1 cellular context compared by ENCODE assay signal in the genomic region with DNA sequence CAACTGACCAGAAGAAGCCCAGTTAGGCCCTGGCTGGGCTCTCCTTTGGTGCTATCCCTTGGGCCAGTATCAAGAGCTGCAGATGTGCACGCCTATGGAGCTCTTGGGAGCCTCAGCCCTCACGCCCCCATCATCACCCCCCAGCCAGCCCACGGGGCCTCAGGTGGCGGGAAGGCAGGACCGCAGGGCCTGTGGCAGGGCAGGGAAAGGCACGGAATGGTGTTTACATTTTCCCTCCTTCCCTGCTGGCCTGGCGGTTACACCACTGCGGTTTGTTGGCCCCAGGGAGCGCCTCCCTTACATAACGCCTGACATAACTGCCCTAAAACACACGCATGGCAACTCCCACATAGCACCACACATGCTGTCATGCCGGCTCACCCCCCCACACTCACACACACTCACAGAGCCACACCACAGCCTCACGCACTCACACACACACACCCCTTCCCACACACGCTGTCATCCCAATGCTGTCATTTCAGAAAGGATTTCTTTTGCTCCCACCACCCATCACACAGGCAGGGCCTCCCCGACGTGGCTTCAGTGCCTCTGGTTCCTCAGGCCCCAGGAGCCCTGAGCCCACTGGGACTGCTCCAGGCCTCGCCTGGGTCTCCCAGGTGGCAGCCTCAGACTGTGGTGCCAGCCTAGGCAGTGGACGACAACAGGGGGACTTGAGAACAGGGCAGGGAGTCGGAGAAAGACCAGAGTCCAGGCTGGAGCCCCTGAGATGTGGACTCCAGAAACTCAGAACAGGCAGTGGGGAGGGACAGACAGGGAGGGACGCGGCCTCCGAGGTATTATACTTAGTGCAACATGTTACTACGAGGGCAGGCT.
TF ChIP-seq lines count a peak whose summit lies in the region.

No MANE protein-coding gene starts in this region.

TF ChIP-seq in HepG2, 621 proteins besides CTCF, POLR2A, EP300 and RAD21 (continued from another document and continues in another):
- TF ChIP-seq, protein P1, sequence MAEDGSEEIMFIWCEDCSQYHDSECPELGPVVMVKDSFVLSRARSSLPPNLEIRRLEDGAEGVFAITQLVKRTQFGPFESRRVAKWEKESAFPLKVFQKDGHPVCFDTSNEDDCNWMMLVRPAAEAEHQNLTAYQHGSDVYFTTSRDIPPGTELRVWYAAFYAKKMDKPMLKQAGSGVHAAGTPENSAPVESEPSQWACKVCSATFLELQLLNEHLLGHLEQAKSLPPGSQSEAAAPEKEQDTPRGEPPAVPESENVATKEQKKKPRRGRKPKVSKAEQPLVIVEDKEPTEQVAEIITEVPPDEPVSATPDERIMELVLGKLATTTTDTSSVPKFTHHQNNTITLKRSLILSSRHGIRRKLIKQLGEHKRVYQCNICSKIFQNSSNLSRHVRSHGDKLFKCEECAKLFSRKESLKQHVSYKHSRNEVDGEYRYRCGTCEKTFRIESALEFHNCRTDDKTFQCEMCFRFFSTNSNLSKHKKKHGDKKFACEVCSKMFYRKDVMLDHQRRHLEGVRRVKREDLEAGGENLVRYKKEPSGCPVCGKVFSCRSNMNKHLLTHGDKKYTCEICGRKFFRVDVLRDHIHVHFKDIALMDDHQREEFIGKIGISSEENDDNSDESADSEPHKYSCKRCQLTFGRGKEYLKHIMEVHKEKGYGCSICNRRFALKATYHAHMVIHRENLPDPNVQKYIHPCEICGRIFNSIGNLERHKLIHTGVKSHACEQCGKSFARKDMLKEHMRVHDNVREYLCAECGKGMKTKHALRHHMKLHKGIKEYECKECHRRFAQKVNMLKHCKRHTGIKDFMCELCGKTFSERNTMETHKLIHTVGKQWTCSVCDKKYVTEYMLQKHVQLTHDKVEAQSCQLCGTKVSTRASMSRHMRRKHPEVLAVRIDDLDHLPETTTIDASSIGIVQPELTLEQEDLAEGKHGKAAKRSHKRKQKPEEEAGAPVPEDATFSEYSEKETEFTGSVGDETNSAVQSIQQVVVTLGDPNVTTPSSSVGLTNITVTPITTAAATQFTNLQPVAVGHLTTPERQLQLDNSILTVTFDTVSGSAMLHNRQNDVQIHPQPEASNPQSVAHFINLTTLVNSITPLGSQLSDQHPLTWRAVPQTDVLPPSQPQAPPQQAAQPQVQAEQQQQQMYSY (CRISPR knock-in tag; IDR thresholded peaks at IDR 0.05), result no peak
- TF ChIP-seq SAFB2 (CRISPR knock-in tag; IDR thresholded peaks at IDR 0.05; ENCODE audit: borderline replicate concordance, low read depth), result peak; percentile 32; the same call in 1 of the 2 replicates
- peak; percentile 77; the same call in 1 of the 2 replicates for TF ChIP-seq PCBP1 (IDR thresholded peaks at IDR 0.05; ENCODE audit: borderline replicate concordance, low read depth, low read length)
- 0 out of 2 replicates have a peak, but pooled peaks have one; percentile 87 for TF ChIP-seq PAX8 (CRISPR knock-in tag; IDR thresholded peaks at IDR 0.05; ENCODE audit: borderline replicate concordance)
- TF ChIP-seq MIER3 (CRISPR knock-in tag; IDR thresholded peaks at IDR 0.05; ENCODE audit: borderline replicate concordance), result peak; percentile 95; the same call in 1 of the 2 replicates
- TF ChIP-seq TRIM24 (CRISPR knock-in tag; IDR thresholded peaks at IDR 0.05), result peak; percentile 58; the same call in 1 of the 2 replicates
- no peak; the same call in 1 of the 2 replicates for TF ChIP-seq ZNF225 (CRISPR knock-in tag; IDR thresholded peaks at IDR 0.05)
- no peak for TF ChIP-seq ETV6 (CRISPR knock-in tag; conservative IDR thresholded peaks at IDR 0.05)
- no peak for TF ChIP-seq SUZ12 (IDR thresholded peaks at IDR 0.05; ENCODE audit: low read depth, low read length)
- TF ChIP-seq ZFP62 (CRISPR knock-in tag; IDR thresholded peaks at IDR 0.05), result no peak
- peak; percentile 61; the same call in 1 of the 2 replicates for TF ChIP-seq CEBPB (IDR thresholded peaks at IDR 0.05; ENCODE audit: borderline replicate concordance, low read depth, low read length)
- no peak for TF ChIP-seq HNRNPUL1 (IDR thresholded peaks at IDR 0.05; ENCODE audit: low read depth, low read length)
- TF ChIP-seq TGIF2 (CRISPR knock-in tag; IDR thresholded peaks at IDR 0.05), result peak; percentile 90
- no peak for TF ChIP-seq CSRNP2 (CRISPR knock-in tag; conservative IDR thresholded peaks at IDR 0.05; ENCODE audit: low read depth)
- TF ChIP-seq ARID4A (CRISPR knock-in tag; IDR thresholded peaks at IDR 0.05; ENCODE audit: borderline replicate concordance), result peak; percentile 89; the same call in 1 of the 2 replicates
- TF ChIP-seq ATF4 (CRISPR knock-in tag; IDR thresholded peaks at IDR 0.05), result peak in 1 of 2 experiments; percentile 85; a peak in 2 of 4 replicates
- 0 out of 2 replicates have a peak, but pooled peaks have one; percentile 63 for TF ChIP-seq DMTF1 (CRISPR knock-in tag; IDR thresholded peaks at IDR 0.05)
- TF ChIP-seq ZNF891 (CRISPR knock-in tag; IDR thresholded peaks at IDR 0.05), result peak; percentile 35; the same call in 1 of the 2 replicates
- TF ChIP-seq ZNF451 (CRISPR knock-in tag; IDR thresholded peaks at IDR 0.05), result peak; percentile 91; the same call in 1 of the 2 replicates
- peak; percentile 93 for TF ChIP-seq ZNF788 (CRISPR knock-in tag; IDR thresholded peaks at IDR 0.05; ENCODE audit: borderline replicate concordance)
- TF ChIP-seq NFE2L1 (CRISPR knock-in tag; IDR thresholded peaks at IDR 0.05; ENCODE audit: borderline replicate concordance), result no peak
- TF ChIP-seq ZNF383 (CRISPR knock-in tag; IDR thresholded peaks at IDR 0.05; ENCODE audit: borderline replicate concordance), result no peak
- no peak; the same call in 1 of the 2 replicates for TF ChIP-seq TSC22D2 (CRISPR knock-in tag; IDR thresholded peaks at IDR 0.05; ENCODE audit: borderline replicate concordance)
- peak; percentile 41; the same call in 1 of the 2 replicates for TF ChIP-seq LBX2 (CRISPR knock-in tag; IDR thresholded peaks at IDR 0.05; ENCODE audit: borderline replicate concordance)
- TF ChIP-seq MIXL1 (CRISPR knock-in tag; IDR thresholded peaks at IDR 0.05), result no peak
- peak in 1 of 2 experiments; percentile 66; a peak in 2 of 4 replicates for TF ChIP-seq NR2F1 (CRISPR knock-in tag; IDR thresholded peaks at IDR 0.05)
- TF ChIP-seq REL (CRISPR knock-in tag; conservative IDR thresholded peaks at IDR 0.05), result no peak
- no peak for TF ChIP-seq IKZF4 (CRISPR knock-in tag; IDR thresholded peaks at IDR 0.05; ENCODE audit: borderline replicate concordance, low read depth, not compliant biosample characterization)
- TF ChIP-seq, protein P2, sequence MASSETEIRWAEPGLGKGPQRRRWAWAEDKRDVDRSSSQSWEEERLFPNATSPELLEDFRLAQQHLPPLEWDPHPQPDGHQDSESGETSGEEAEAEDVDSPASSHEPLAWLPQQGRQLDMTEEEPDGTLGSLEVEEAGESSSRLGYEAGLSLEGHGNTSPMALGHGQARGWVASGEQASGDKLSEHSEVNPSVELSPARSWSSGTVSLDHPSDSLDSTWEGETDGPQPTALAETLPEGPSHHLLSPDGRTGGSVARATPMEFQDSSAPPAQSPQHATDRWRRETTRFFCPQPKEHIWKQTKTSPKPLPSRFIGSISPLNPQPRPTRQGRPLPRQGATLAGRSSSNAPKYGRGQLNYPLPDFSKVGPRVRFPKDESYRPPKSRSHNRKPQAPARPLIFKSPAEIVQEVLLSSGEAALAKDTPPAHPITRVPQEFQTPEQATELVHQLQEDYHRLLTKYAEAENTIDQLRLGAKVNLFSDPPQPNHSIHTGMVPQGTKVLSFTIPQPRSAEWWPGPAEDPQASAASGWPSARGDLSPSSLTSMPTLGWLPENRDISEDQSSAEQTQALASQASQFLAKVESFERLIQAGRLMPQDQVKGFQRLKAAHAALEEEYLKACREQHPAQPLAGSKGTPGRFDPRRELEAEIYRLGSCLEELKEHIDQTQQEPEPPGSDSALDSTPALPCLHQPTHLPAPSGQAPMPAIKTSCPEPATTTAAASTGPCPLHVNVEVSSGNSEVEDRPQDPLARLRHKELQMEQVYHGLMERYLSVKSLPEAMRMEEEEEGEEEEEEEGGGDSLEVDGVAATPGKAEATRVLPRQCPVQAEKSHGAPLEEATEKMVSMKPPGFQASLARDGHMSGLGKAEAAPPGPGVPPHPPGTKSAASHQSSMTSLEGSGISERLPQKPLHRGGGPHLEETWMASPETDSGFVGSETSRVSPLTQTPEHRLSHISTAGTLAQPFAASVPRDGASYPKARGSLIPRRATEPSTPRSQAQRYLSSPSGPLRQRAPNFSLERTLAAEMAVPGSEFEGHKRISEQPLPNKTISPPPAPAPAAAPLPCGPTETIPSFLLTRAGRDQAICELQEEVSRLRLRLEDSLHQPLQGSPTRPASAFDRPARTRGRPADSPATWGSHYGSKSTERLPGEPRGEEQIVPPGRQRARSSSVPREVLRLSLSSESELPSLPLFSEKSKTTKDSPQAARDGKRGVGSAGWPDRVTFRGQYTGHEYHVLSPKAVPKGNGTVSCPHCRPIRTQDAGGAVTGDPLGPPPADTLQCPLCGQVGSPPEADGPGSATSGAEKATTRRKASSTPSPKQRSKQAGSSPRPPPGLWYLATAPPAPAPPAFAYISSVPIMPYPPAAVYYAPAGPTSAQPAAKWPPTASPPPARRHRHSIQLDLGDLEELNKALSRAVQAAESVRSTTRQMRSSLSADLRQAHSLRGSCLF (CRISPR knock-in tag; IDR thresholded peaks at IDR 0.05; ENCODE audit: borderline replicate concordance), result no peak
- TF ChIP-seq MTA3 (CRISPR knock-in tag; IDR thresholded peaks at IDR 0.05), result no peak
- TF ChIP-seq ZNF790 (CRISPR knock-in tag; IDR thresholded peaks at IDR 0.05; ENCODE audit: borderline replicate concordance), result peak; percentile 69; the same call in 1 of the 2 replicates
- TF ChIP-seq ZC3H4 (CRISPR knock-in tag; IDR thresholded peaks at IDR 0.05; ENCODE audit: borderline replicate concordance), result no peak
- 0 out of 2 replicates have a peak, but pooled peaks have one; percentile 74 for TF ChIP-seq ZNF577 (CRISPR knock-in tag; IDR thresholded peaks at IDR 0.05; ENCODE audit: borderline replicate concordance, low read depth)
- no peak for TF ChIP-seq SRSF1 (optimal IDR thresholded peaks at IDR 0.05; ENCODE audit: low read depth, low read length)
- peak; percentile 59 for TF ChIP-seq ZNF629 (CRISPR knock-in tag; conservative IDR thresholded peaks at IDR 0.05)
- peak; percentile 76 for TF ChIP-seq ESRRA (CRISPR knock-in tag; IDR thresholded peaks at IDR 0.05; ENCODE audit: low read depth)
- no peak for TF ChIP-seq ZNF496 (CRISPR knock-in tag; IDR thresholded peaks at IDR 0.05; ENCODE audit: insufficient replicate concordance)
